In the genomic region with DNA sequence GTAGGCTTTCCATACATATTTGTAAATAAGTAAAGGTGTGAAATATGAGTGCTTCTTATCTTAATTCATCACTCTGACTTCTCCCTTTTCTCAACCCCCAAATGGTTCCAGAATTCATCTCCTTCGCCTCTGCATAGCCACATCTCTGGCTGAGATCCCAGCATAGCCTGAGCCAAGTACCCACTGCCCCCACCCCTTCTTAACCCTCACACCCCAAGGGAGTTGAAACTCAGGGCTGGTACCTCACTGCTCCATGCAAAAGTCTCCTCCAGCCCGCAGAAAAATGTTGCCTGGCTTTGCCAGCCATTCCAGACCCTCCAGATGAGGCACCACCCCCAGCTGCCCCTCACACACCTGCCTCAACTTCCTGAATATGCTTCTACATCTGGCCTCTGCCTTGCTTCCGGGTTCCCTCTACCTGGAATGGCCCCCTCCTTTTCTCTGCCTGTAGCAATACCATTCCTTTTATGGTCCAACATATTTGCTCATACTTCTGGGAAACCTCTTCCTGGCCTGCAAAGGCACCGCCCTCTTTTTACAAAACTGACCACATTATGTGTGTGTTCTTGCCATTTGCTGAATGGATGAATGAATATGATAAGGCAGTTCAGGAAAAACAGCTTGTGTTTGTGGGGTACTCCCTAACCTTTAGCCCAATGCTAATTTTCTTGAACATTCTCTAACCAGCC, we compare ENCODE assay signal across 11 cellular contexts.
DNase-seq lines count a peak whose midpoint lies in the region; TF ChIP-seq lines count a peak whose summit lies in the region.
"Had no signal": no experiment of that assay in that cellular context is flagged by ENCODE, and none has a peak within 500 bp of the region (broad histone marks: within the 10 kb centered on the region; RNA-seq: fewer than 3 reads in every experiment).

No MANE protein-coding gene starts in this region.

- H3K27ac Mint-ChIP-seq in HFFc6 (no peak overlapping the region; the same call in 1 of the 2 replicates), neural progenitor cell (peak overlapping the region; percentile 68), endothelial cell (ENCODE audit: unreplicated experiment) (no peak overlapping the region)
- H3K27ac Mint-ChIP-seq: activated B cell treated with CpG ODN at 0.5 μM for 24 hours had no signal

- peaks cover 30% of the 10 kb centered on the region for H3K4me1 ChIP-seq in neural progenitor cell

- H3K9ac ChIP-seq in neural progenitor cell: no peak overlapping the region

- H3K9me3 Mint-ChIP-seq in HFFc6: no peaks in the 10 kb centered on the region
- no peaks in the 10 kb centered on the region for H3K9me3 Mint-ChIP-seq in neural progenitor cell
- no peaks in the 10 kb centered on the region for H3K9me3 Mint-ChIP-seq in endothelial cell (ENCODE audit: unreplicated experiment)
- H3K9me3 Mint-ChIP-seq: activated B cell treated with CpG ODN at 0.5 μM for 24 hours had no signal

- no peak overlapping the region for H3K4me3 ChIP-seq in neural progenitor cell
- no peak overlapping the region for H3K4me3 ChIP-seq in MG63
- H3K4me3 ChIP-seq: SK-N-MC had no signal

- no peak overlapping the region for H2AFZ ChIP-seq in neural progenitor cell (replicated peaks)

- H3K27me3 Mint-ChIP-seq in HFFc6 (ENCODE audit: insufficient read depth) (peaks cover 26% of the 10 kb centered on the region), neural progenitor cell (ENCODE audit: insufficient read depth, low read depth) (peaks cover 19% of the 10 kb centered on the region), endothelial cell (ENCODE audit: unreplicated experiment) (peaks cover 10% of the 10 kb centered on the region)
- H3K27me3 Mint-ChIP-seq: activated B cell treated with CpG ODN at 0.5 μM for 24 hours had no signal

- H3K27me3 ChIP-seq in neural progenitor cell (no peaks in the 10 kb centered on the region), MG63 (no peaks in the 10 kb centered on the region)
- H3K27me3 ChIP-seq: BE2C had no signal

- H3K4me3 Mint-ChIP-seq in HFFc6 (no peak overlapping the region), neural progenitor cell (no peak overlapping the region), endothelial cell (ENCODE audit: unreplicated experiment) (no peak overlapping the region)
- H3K4me3 Mint-ChIP-seq: activated B cell treated with CpG ODN at 0.5 μM for 24 hours had no signal

- DNase-seq in AG20443 (ENCODE audit: low spot score): peak; percentile 74
- DNase-seq in HFFc6: peak; percentile 28
- DNase-seq in epithelial cell of prostate (ENCODE audit: low read depth, low spot score): peak; percentile 6
- DNase-seq in neural progenitor cell (ENCODE audit: low spot score): no peak
- DNase-seq in endothelial cell (ENCODE audit: low spot score): no peak
- DNase-seq in midbrain (lab: John Stamatoyannopoulos, UW): no peak
- no peak for DNase-seq in NCI-H2081 treated with DMSO at 0.1 percent for 48 hours (lab: John Stamatoyannopoulos, UW)
- no peak for DNase-seq in MG63
- DNase-seq: activated B cell treated with CpG ODN at 0.5 μM for 24 hours had no signal

- no peaks in the 10 kb centered on the region for H4K20me1 ChIP-seq in neural progenitor cell (ENCODE audit: low read depth)

- peaks cover 2% of the 10 kb centered on the region for H3F3A ChIP-seq in neural progenitor cell (ENCODE audit: low read depth)

- no peak overlapping the region for H3K27ac ChIP-seq in epithelial cell of prostate
- H3K27ac ChIP-seq in neural progenitor cell: no peak overlapping the region
- H3K27ac ChIP-seq: SK-N-MC had no signal

- TF ChIP-seq CTCF in HFFc6 (IDR thresholded peaks at IDR 0.05) (no peak), neural progenitor cell (IDR thresholded peaks at IDR 0.05) (no peak), endothelial cell (IDR thresholded peaks at IDR 0.05; ENCODE audit: unreplicated experiment) (no peak)

- H3K4me1 Mint-ChIP-seq in HFFc6 (ENCODE audit: low read depth) (peaks cover 33% of the 10 kb centered on the region), neural progenitor cell (peaks cover 47% of the 10 kb centered on the region), endothelial cell (ENCODE audit: unreplicated experiment) (peaks cover 12% of the 10 kb centered on the region)
- H3K4me1 Mint-ChIP-seq: activated B cell treated with CpG ODN at 0.5 μM for 24 hours had no signal

- H3K36me3 ChIP-seq in neural progenitor cell (no peaks in the 10 kb centered on the region), MG63 (no peaks in the 10 kb centered on the region)
- H3K36me3 ChIP-seq: BE2C had no signal

- no peaks in the 10 kb centered on the region for H3K9me3 ChIP-seq in neural progenitor cell (ENCODE audit: low read depth)
- no peaks in the 10 kb centered on the region for H3K9me3 ChIP-seq in MG63
- H3K9me3 ChIP-seq: BE2C had no signal

- H3K36me3 Mint-ChIP-seq in HFFc6 (ENCODE audit: low read depth) (no peaks in the 10 kb centered on the region), neural progenitor cell (no peaks in the 10 kb centered on the region), endothelial cell (ENCODE audit: low read depth, unreplicated experiment) (no peaks in the 10 kb centered on the region)

- no peaks in the 10 kb centered on the region for H3K79me2 ChIP-seq in neural progenitor cell (ENCODE audit: low read depth)

- H3K4me2 ChIP-seq in neural progenitor cell: no peak overlapping the region

Comparison
In these comparisons a context has a peak if more than half of its experiments do, and no peak if none do; other contexts are left out.
1. DNase-seq: peak in AG20443 (single experiment), HFFc6 (single experiment) and epithelial cell of prostate (single experiment); none in neural progenitor cell (single experiment), endothelial cell (single experiment), midbrain (single experiment), NCI-H2081 treated with DMSO at 0.1 percent for 48 hours (single experiment) and MG63 (single experiment).